ENCODE assay signal across 25 cellular contexts in the genomic region with DNA sequence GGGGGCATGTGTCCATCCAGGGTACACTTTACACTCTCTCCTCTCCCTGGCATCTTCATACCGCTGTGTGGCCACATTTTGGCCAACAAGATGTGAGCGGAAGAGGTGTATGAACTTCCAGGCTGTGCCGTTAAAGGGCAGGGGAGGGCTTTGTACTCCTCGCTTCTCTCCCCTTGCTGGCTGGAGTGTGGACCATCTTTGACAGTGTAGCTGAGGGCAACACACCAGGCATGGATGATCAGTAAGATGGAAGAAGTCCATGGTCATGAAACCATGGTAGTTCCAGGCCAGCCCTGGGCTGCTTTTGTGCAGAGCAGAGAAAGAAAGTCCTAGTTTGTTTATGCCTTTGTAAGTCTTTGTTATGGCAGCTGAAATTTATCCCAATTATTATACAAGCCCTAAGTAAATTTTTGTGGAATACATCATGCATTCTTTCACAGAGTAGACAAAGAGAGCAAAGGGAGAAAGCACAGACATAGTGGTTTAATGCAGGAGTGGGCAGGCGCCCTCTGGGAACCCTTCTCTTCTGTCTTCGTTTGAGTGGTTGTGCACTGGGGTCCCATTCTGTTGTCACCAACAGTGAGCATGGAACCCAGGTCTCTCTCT.
DNase-seq lines count a peak whose midpoint lies in the region; ATAC-seq and TF ChIP-seq lines count a peak whose summit lies in the region.
"Had no signal": no experiment of that assay in that cellular context is flagged by ENCODE, and none has a peak within 500 bp of the region (broad histone marks: within the 10 kb centered on the region; RNA-seq: fewer than 3 reads in every experiment).

No MANE protein-coding gene starts in this region.

- H4K8ac ChIP-seq in mesenchymal stem cell (ENCODE audit: low read length), result no peak overlapping the region

- H2AK5ac ChIP-seq in mesenchymal stem cell (ENCODE audit: low read length, severe bottlenecking), result no peak overlapping the region

- peaks cover 4% of the 10 kb centered on the region for H3K36me3 Mint-ChIP-seq in endothelial cell (ENCODE audit: low read depth, unreplicated experiment)
- H3K36me3 Mint-ChIP-seq in type B pancreatic cell, result no peaks in the 10 kb centered on the region
- H3K36me3 Mint-ChIP-seq: naive thymus-derived CD8-positive, alpha-beta T cell; T-cell had no signal

- H2BK15ac ChIP-seq in mesenchymal stem cell (ENCODE audit: low read depth, poor library complexity, severe bottlenecking), result no peak overlapping the region

- H3K18ac ChIP-seq in mesenchymal stem cell (ENCODE audit: low read depth in 1 of 2, low read length in 2 of 2), result peak overlapping the region; percentile 55 to 82

- H3K23ac ChIP-seq in mesenchymal stem cell (ENCODE audit: low read length in 2 of 2), result no peak overlapping the region

- H3K9me3 ChIP-seq in left ventricle myocardium inferior (replicated peaks) (no peaks in the 10 kb centered on the region), heart right ventricle (no peaks in the 10 kb centered on the region), mesenchymal stem cell (ENCODE audit: control insufficient read depth, low read length) (no peaks in the 10 kb centered on the region), vagina (no peaks in the 10 kb centered on the region)
- no peaks in the 10 kb centered on the region for H3K9me3 ChIP-seq in effector memory CD4-positive, alpha-beta T cell (ENCODE audit: control insufficient read depth, low read length)
- H3K9me3 ChIP-seq: BLaER1, HAP-1, tibial artery had no signal

- no peaks in the 10 kb centered on the region for H3K9me3 Mint-ChIP-seq in endothelial cell (ENCODE audit: unreplicated experiment)
- H3K9me3 Mint-ChIP-seq in type B pancreatic cell, result no peaks in the 10 kb centered on the region
- H3K9me3 Mint-ChIP-seq: activated CD4-positive, alpha-beta memory T cell treated with anti-CD3 and anti-CD28 coated beads, Interleukin-2, amount 10 ng/mL, durations not matched to agents 7 days and 5 days; naive thymus-derived CD8-positive, alpha-beta T cell; stimulated activated naive CD8-positive, alpha-beta T cell treated with anti-CD3 and anti-CD28 coated beads, Interleukin-15, Interleukin-2, amounts not matched to agents 100 ng/mL and 50 ng/mL, for 24 hours; T-cell had no signal

- H4K91ac ChIP-seq in mesenchymal stem cell (ENCODE audit: low read length), result peak overlapping the region; percentile 43

- no peak overlapping the region for H2AFZ ChIP-seq in mesenchymal stem cell (ENCODE audit: low read depth, low read length)

- H3K27me3 ChIP-seq in left ventricle myocardium inferior (ENCODE audit: low read depth) (no peaks in the 10 kb centered on the region), heart right ventricle (no peaks in the 10 kb centered on the region), mesenchymal stem cell (ENCODE audit: control insufficient read depth in 1 of 2, insufficient read depth in 1 of 2, low read length in 2 of 2) (no peaks in the 10 kb centered on the region), vagina (no peaks in the 10 kb centered on the region)
- H3K27me3 ChIP-seq in effector memory CD4-positive, alpha-beta T cell (replicated peaks; ENCODE audit: control insufficient read depth, insufficient read depth, low read length, poor library complexity, severe bottlenecking), result no peaks in the 10 kb centered on the region
- H3K27me3 ChIP-seq: BLaER1 had no signal

- H2BK12ac ChIP-seq in mesenchymal stem cell (ENCODE audit: low read length in 2 of 2), result peak overlapping the region; percentile 38 to 76

- H3K4me1 ChIP-seq in left ventricle myocardium inferior (peaks cover 42% of the 10 kb centered on the region), heart right ventricle (peaks cover 20 to 42% (median 32%) of the 10 kb centered on the region in 9 donors), mesenchymal stem cell (ENCODE audit: control insufficient read depth, insufficient read depth, low read depth, low read length) (no peaks in the 10 kb centered on the region), vagina (peaks cover 41% of the 10 kb centered on the region)
- H3K4me1 ChIP-seq in effector memory CD4-positive, alpha-beta T cell (ENCODE audit: control insufficient read depth, insufficient read depth, low read length, poor library complexity, severe bottlenecking), result no peaks in the 10 kb centered on the region
- H3K4me1 ChIP-seq: HAP-1 had no signal

- no peak for TF ChIP-seq CTCF in left ventricle myocardium inferior (IDR thresholded peaks at IDR 0.05; ENCODE audit: borderline replicate concordance)
- no peak for TF ChIP-seq CTCF in heart right ventricle (IDR thresholded peaks at IDR 0.05)
- no peak for TF ChIP-seq CTCF in endothelial cell (IDR thresholded peaks at IDR 0.05; ENCODE audit: unreplicated experiment)
- no peak for TF ChIP-seq CTCF in vagina (IDR thresholded peaks at IDR 0.05)
- no peak for TF ChIP-seq CTCF in type B pancreatic cell (conservative IDR thresholded peaks at IDR 0.05)

- no peak overlapping the region for H3K4me2 ChIP-seq in mesenchymal stem cell (ENCODE audit: low read length, poor library complexity, severe bottlenecking)
- H3K4me2 ChIP-seq: BLaER1 had no signal

- ATAC-seq in heart right ventricle (no peak), GM18907 (IDR thresholded peaks at IDR 0.05; ENCODE audit: unreplicated experiment) (no peak)
- ATAC-seq: activated CD4-positive, CD25-positive, alpha-beta regulatory T cell treated with anti-CD3 and anti-CD28 coated beads, Interleukin-2, amount 50 U/mL, for 24 hours; GM12878; naive thymus-derived CD8-positive, alpha-beta T cell; Panc1; T-cell had no signal

- peak overlapping the region in 1 of 2 experiments; percentile 86 for H3K14ac ChIP-seq in mesenchymal stem cell (ENCODE audit: low read length in 2 of 2)

- H3K36me3 ChIP-seq in left ventricle myocardium inferior, result no peaks in the 10 kb centered on the region
- no peaks in the 10 kb centered on the region for H3K36me3 ChIP-seq in heart right ventricle
- no peaks in the 10 kb centered on the region for H3K36me3 ChIP-seq in mesenchymal stem cell (ENCODE audit: control insufficient read depth in 1 of 2, insufficient read depth in 2 of 2, low read depth in 1 of 2, low read length in 2 of 2)
- no peaks in the 10 kb centered on the region for H3K36me3 ChIP-seq in vagina
- no peaks in the 10 kb centered on the region for H3K36me3 ChIP-seq in effector memory CD4-positive, alpha-beta T cell (ENCODE audit: control insufficient read depth, insufficient read depth, low read length)
- H3K36me3 ChIP-seq: BLaER1, HAP-1, tibial artery had no signal

- H3K9ac ChIP-seq in mesenchymal stem cell (ENCODE audit: low read length), result no peak overlapping the region
- H3K9ac ChIP-seq: BLaER1 had no signal

- intact Hi-C loops in left ventricle myocardium inferior (cut with micrococcal nuclease) (no loop called here), heart right ventricle (cut with DNase I) (loop anchor here in 1 of 10 donors (5.0 kb wide), 1 partner anchor 42 kb away; no protein-coding TSS in a partner anchor), vagina (cut with DNase I) (no loop called here)

- no peaks in the 10 kb centered on the region for H3K79me1 ChIP-seq in mesenchymal stem cell (replicated peaks; ENCODE audit: low read length, poor library complexity, severe bottlenecking)

- H3K4me3 Mint-ChIP-seq in endothelial cell (ENCODE audit: unreplicated experiment), result no peak overlapping the region
- H3K4me3 Mint-ChIP-seq in type B pancreatic cell, result no peak overlapping the region
- H3K4me3 Mint-ChIP-seq: activated CD4-positive, alpha-beta memory T cell treated with anti-CD3 and anti-CD28 coated beads, Interleukin-2, amount 10 ng/mL, durations not matched to agents 7 days and 5 days; naive thymus-derived CD8-positive, alpha-beta T cell; stimulated activated naive CD8-positive, alpha-beta T cell treated with anti-CD3 and anti-CD28 coated beads, Interleukin-15, Interleukin-2, amounts not matched to agents 100 ng/mL and 50 ng/mL, for 24 hours; T-cell had no signal

- no peak for TF ChIP-seq POLR2A in vagina (IDR thresholded peaks at IDR 0.05)

- no peak for DNase-seq in left ventricle myocardium inferior
- DNase-seq in heart right ventricle, result no peak
- no peak for DNase-seq in endothelial cell (ENCODE audit: low spot score)
- DNase-seq in mesenchymal stem cell, result peak; percentile 49
- DNase-seq in vagina (ENCODE audit: extremely low spot score in 2 of 2), result peak in 1 of 2 donors; percentile 86
- no peak for DNase-seq in type B pancreatic cell (ENCODE audit: extremely low spot score, unreplicated experiment)
- no peak for DNase-seq in effector memory CD4-positive, alpha-beta T cell
- DNase-seq: activated CD4-positive, alpha-beta memory T cell treated with anti-CD3 and anti-CD28 coated beads, Interleukin-2, amount 10 ng/mL, durations not matched to agents 7 days and 5 days; activated gamma-delta T cell; activated T-cell treated with anti-CD3 and anti-CD28 coated beads for 4 hours; Karpas-422; naive thymus-derived CD8-positive, alpha-beta T cell; NCI-H1694 treated with DMSO at 0.1 percent for 48 hours; NCI-H2171 treated with DMSO at 0.1 percent for 48 hours; NCI-H526 treated with DMSO at 0.1 percent for 48 hours; occipital lobe; T-cell had no signal

- H3K4me1 Mint-ChIP-seq in endothelial cell (ENCODE audit: unreplicated experiment), result peaks cover 20% of the 10 kb centered on the region
- H3K4me1 Mint-ChIP-seq in type B pancreatic cell (ENCODE audit: unreplicated experiment), result peaks cover 5% of the 10 kb centered on the region
- H3K4me1 Mint-ChIP-seq: activated CD4-positive, alpha-beta memory T cell treated with anti-CD3 and anti-CD28 coated beads, Interleukin-2, amount 10 ng/mL, durations not matched to agents 7 days and 5 days; naive thymus-derived CD8-positive, alpha-beta T cell; T-cell had no signal

- H3K27ac ChIP-seq in left ventricle myocardium inferior (replicated peaks) (peak overlapping the region; percentile 58), heart right ventricle (no peak overlapping the region), mesenchymal stem cell (ENCODE audit: low read length, poor library complexity, severe bottlenecking) (no peak overlapping the region), vagina (peak overlapping the region; percentile 68)
- no peak overlapping the region for H3K27ac ChIP-seq in effector memory CD4-positive, alpha-beta T cell (ENCODE audit: insufficient read depth, low read length, poor library complexity, severe bottlenecking)
- H3K27ac ChIP-seq: BLaER1, tibial artery had no signal

- H3K27me3 Mint-ChIP-seq in endothelial cell (ENCODE audit: unreplicated experiment) (peaks cover 6% of the 10 kb centered on the region), type B pancreatic cell (peaks cover 15% of the 10 kb centered on the region)

- WGBS in heart right ventricle, 2 donors, result 91 to 94% methylated on average over 6 of the region's 6 CpGs
- 89% methylated on average over 6 of the region's 6 CpGs for WGBS in mesenchymal stem cell

- H2BK5ac ChIP-seq in mesenchymal stem cell (ENCODE audit: low read depth, low read length, poor library complexity, severe bottlenecking), result no peak overlapping the region

- peak overlapping the region; percentile 48 for H3K27ac Mint-ChIP-seq in endothelial cell (ENCODE audit: unreplicated experiment)
- H3K27ac Mint-ChIP-seq in type B pancreatic cell, result no peak overlapping the region
- H3K27ac Mint-ChIP-seq: activated CD4-positive, alpha-beta memory T cell treated with anti-CD3 and anti-CD28 coated beads, Interleukin-2, amount 10 ng/mL, durations not matched to agents 7 days and 5 days; naive thymus-derived CD8-positive, alpha-beta T cell; stimulated activated naive CD8-positive, alpha-beta T cell treated with anti-CD3 and anti-CD28 coated beads, Interleukin-15, Interleukin-2, amounts not matched to agents 100 ng/mL and 50 ng/mL, for 24 hours; T-cell had no signal

- H2BK120ac ChIP-seq in mesenchymal stem cell (ENCODE audit: low read depth, low read length), result no peak overlapping the region

- H3K4ac ChIP-seq in mesenchymal stem cell (ENCODE audit: low read depth in 1 of 2, low read length in 2 of 2), result peak overlapping the region in 1 of 2 experiments; percentile 40

- H3K4me3 ChIP-seq in left ventricle myocardium inferior (no peak overlapping the region), heart right ventricle (no peak overlapping the region), mesenchymal stem cell (ENCODE audit: insufficient read depth in 1 of 2, low read depth in 1 of 2, low read length in 2 of 2) (no peak overlapping the region), vagina (no peak overlapping the region)
- no peak overlapping the region for H3K4me3 ChIP-seq in effector memory CD4-positive, alpha-beta T cell (ENCODE audit: insufficient read depth, low read depth, low read length, poor library complexity, severe bottlenecking)
- H3K4me3 ChIP-seq: BLaER1, GM12878, HAP-1, tibial artery had no signal

Comparison
In these comparisons a context has a peak if more than half of its experiments do, and no peak if none do; other contexts are left out.
1. H3K27ac ChIP-seq: peak in left ventricle myocardium inferior (single experiment) and vagina (single experiment); none in heart right ventricle (0 of 10), mesenchymal stem cell (single experiment) and effector memory CD4-positive, alpha-beta T cell (single experiment).